ENCODE assay signal across 18 cellular contexts in genomic region chr1:71717186-71717585, GRCh38.
DNase-seq lines count a peak whose midpoint lies in the region; ATAC-seq and TF ChIP-seq lines count a peak whose summit lies in the region.
"Had no signal": no experiment of that assay in that cellular context is flagged by ENCODE, and none has a peak within 500 bp of the region (broad histone marks: within the 10 kb centered on the region; RNA-seq: fewer than 3 reads in every experiment).

No MANE protein-coding gene starts in this region.

- DNase-seq in AG08395 (ENCODE audit: low spot score) (peak; percentile 7), GM04504 (ENCODE audit: low read depth) (peak; percentile 6), amniotic epithelial cell (ENCODE audit: low read depth) (peak; percentile 0), fibroblast of villous mesenchyme (ENCODE audit: low read depth) (peak; percentile 8), GM10248 (ENCODE audit: extremely low spot score) (no peak)
- no peak for DNase-seq in naive thymus-derived CD8-positive, alpha-beta T cell
- DNase-seq: Calu3; CD8-positive, alpha-beta T cell; DMS79 treated with DMSO at 0.1 percent for 48 hours; GF-D8; HFFc6; KG1 had no signal

- no peaks in the 10 kb centered on the region for H3K27me3 Mint-ChIP-seq in naive thymus-derived CD8-positive, alpha-beta T cell
- H3K27me3 Mint-ChIP-seq: B cell had no signal

- CTCF ChIA-PET in GM10248 (lab: Yijun Ruan, JAX) = no interaction called here

- no peak overlapping the region for H3K4me3 ChIP-seq in fibroblast of villous mesenchyme (ENCODE audit: low read depth, low read length)
- H3K4me3 ChIP-seq: A549; BLaER1 treated with 17β-estradiol and CSF1 and Interleukin-3, amounts not matched to agents 10 nM and 100 nM had no signal

- no peaks in the 10 kb centered on the region for H3K4me1 Mint-ChIP-seq in naive thymus-derived CD8-positive, alpha-beta T cell
- H3K4me1 Mint-ChIP-seq: B cell had no signal

- no peak overlapping the region for H3K27ac Mint-ChIP-seq in naive thymus-derived CD8-positive, alpha-beta T cell
- H3K27ac Mint-ChIP-seq: B cell; CD8-positive, alpha-beta T cell; HFFc6 had no signal

- TF ChIP-seq CTCF in fibroblast of villous mesenchyme (IDR thresholded peaks at IDR 0.05; ENCODE audit: insufficient read depth, low read depth, low read length) (no peak), GM10248 (IDR thresholded peaks at IDR 0.05; ENCODE audit: control extremely low read depth, extremely low read depth, low read depth, missing control alignments) (no peak)

- no peak for ATAC-seq in naive thymus-derived CD8-positive, alpha-beta T cell
- ATAC-seq in GM19023 (IDR thresholded peaks at IDR 0.05; ENCODE audit: unreplicated experiment) = no peak
- no peak for ATAC-seq in HG03135 (IDR thresholded peaks at IDR 0.05; ENCODE audit: unreplicated experiment)
- ATAC-seq: A549; CD8-positive, alpha-beta T cell; HCT116 had no signal

- H3K36me3 Mint-ChIP-seq in naive thymus-derived CD8-positive, alpha-beta T cell = peaks cover 0 to 12% (median 3%) of the 10 kb centered on the region in 3 donors
- H3K36me3 Mint-ChIP-seq: CD8-positive, alpha-beta T cell had no signal

- H3K4me3 Mint-ChIP-seq in naive thymus-derived CD8-positive, alpha-beta T cell = no peak overlapping the region
- H3K4me3 Mint-ChIP-seq: B cell; CD8-positive, alpha-beta T cell; HFFc6 had no signal

- H3K9me3 Mint-ChIP-seq in naive thymus-derived CD8-positive, alpha-beta T cell = peaks cover 0 to 27% (median 7%) of the 10 kb centered on the region in 9 donors
- H3K9me3 Mint-ChIP-seq: HFFc6 had no signal

- POLR2A ChIA-PET in naive thymus-derived CD8-positive, alpha-beta T cell (lab: Charles Lee) = no interaction called here
- POLR2A ChIA-PET in GM10248 (lab: Yijun Ruan, JAX) = no interaction called here

Comparison
In these comparisons a context has a peak if more than half of its experiments do, and no peak if none do; other contexts are left out.
1. DNase-seq: peak in AG08395 (single experiment), GM04504 (single experiment), amniotic epithelial cell (single experiment) and fibroblast of villous mesenchyme (single experiment); none in naive thymus-derived CD8-positive, alpha-beta T cell (0 of 10) and GM10248 (single experiment).